Comparison of ENCODE assay signal across 8 cellular contexts in the genomic region with DNA sequence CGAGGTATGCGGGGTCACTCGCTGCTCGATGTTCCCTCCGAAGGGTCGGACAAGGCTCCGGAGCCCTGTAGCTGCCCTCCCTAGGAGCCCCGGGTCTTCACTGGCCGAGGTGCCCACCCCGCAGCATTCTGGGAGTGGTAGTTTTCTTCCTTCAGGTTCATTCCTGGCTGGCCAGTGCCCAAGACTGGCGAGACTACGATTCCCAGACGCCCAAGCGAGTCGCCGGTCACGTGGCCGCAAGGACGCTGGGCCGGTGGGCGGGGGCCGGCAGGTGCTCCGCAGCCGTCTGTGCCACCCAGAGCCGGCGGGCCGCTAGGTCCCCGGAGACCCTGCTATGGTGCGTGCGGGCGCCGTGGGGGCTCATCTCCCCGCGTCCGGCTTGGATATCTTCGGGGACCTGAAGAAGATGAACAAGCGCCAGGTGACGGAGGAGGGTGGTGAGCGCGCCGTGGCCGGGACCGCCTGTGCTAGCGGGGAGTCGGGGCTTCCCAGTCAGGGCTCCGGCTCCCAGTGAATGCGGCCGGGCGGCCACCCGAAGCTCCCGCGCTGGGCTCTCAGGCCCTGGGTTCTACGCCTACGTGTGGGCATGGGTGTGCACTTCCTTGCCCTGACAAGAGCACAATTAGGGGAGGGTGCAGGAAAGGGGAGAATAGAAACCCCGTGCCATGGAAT. TPM values are rescaled to one million over a fixed set of nuclear protein-coding genes. Genes with fewer than 3 reads are reported as not detected.
DNase-seq lines count a peak whose midpoint lies in the region; ATAC-seq and TF ChIP-seq lines count a peak whose summit lies in the region.

TSS of gene SEC11C (plus strand) at position 270 of the 672 bp plus-strand sequence. CDS start at position 335, 65 bp downstream.

- H3K27me3 ChIP-seq in cardiac muscle cell (peaks cover 24% of the 10 kb centered on the region), parathyroid adenoma (ENCODE audit: control insufficient read depth, insufficient read depth, low read length) (no peaks in the 10 kb centered on the region), tibial nerve (no peaks in the 10 kb centered on the region)

- peak within 1 kb of the TSS; percentile 94 for H2AFZ ChIP-seq in parathyroid adenoma

- H3K9me3 ChIP-seq in cardiac muscle cell (ENCODE audit: low read depth) (no peaks in the 10 kb centered on the region), parathyroid adenoma (ENCODE audit: control insufficient read depth, low read length) (no peaks in the 10 kb centered on the region), tibial nerve (no peaks in the 10 kb centered on the region)

- WGBS in tibial nerve, 2 donors: 1 to 2% methylated on average over 13 to 40 of the region's 55 CpGs

- peak; percentile 50 to 70 for TF ChIP-seq EP300 in tibial nerve (IDR thresholded peaks at IDR 0.05)

- H3K79me2 ChIP-seq in parathyroid adenoma: peaks cover 37% of the 10 kb centered on the region

- peak within 1 kb of the TSS; percentile 74 for H3K4me3 ChIP-seq in GM12864 (ENCODE audit: low read depth, low read length)
- H3K4me3 ChIP-seq in cardiac muscle cell: peak within 1 kb of the TSS; percentile 64
- peak within 1 kb of the TSS; percentile 87 for H3K4me3 ChIP-seq in parathyroid adenoma (ENCODE audit: low read depth, low read length)
- H3K4me3 ChIP-seq in tibial nerve: peak within 1 kb of the TSS; percentile 61 to 86 (median 63)

- TF ChIP-seq CTCF in GM12864 (IDR thresholded peaks at IDR 0.05; ENCODE audit: low read depth, low read length, missing control alignments) (no peak), cardiac muscle cell (IDR thresholded peaks at IDR 0.05; ENCODE audit: low read depth, low read length) (no peak), parathyroid adenoma (IDR thresholded peaks at IDR 0.05) (no peak), tibial nerve (IDR thresholded peaks at IDR 0.05) (peak in 1 of 5 experiments; percentile 17)

- H3K27ac ChIP-seq in cardiac muscle cell: peak within 1 kb of the TSS; percentile 97
- H3K27ac ChIP-seq in parathyroid adenoma: peak within 1 kb of the TSS; percentile 98
- H3K27ac ChIP-seq in tibial nerve: peak within 1 kb of the TSS; percentile 56 to 88 (median 84)

- peak within 1 kb of the TSS; percentile 97 for H3K27ac Mint-ChIP-seq in activated naive CD8-positive, alpha-beta T cell treated with anti-CD3 and anti-CD28 coated beads, Interleukin-2, amount 50 U/mL, for 24 hours

- H3K4me1 ChIP-seq in cardiac muscle cell (ENCODE audit: low read depth): peaks cover 4% of the 10 kb centered on the region
- H3K4me1 ChIP-seq in parathyroid adenoma: peaks cover 7% of the 10 kb centered on the region
- peaks cover 0 to 21% (median 15%) of the 10 kb centered on the region in 4 donors for H3K4me1 ChIP-seq in tibial nerve

- H3K27me3 Mint-ChIP-seq in activated naive CD8-positive, alpha-beta T cell treated with anti-CD3 and anti-CD28 coated beads, Interleukin-2, amount 50 U/mL, for 24 hours: peaks cover 6% of the 10 kb centered on the region

- H3K9me3 Mint-ChIP-seq in activated naive CD8-positive, alpha-beta T cell treated with anti-CD3 and anti-CD28 coated beads, Interleukin-2, amount 50 U/mL, for 24 hours: no peaks in the 10 kb centered on the region

- DNase-seq in GM12864 (ENCODE audit: low read depth): peak; percentile 94
- DNase-seq in NCI-H1417 (lab: John Stamatoyannopoulos, UW): peak; percentile 92 to 100 (median 100)
- peak; percentile 73 to 90 for DNase-seq in SW 1271 (lab: John Stamatoyannopoulos, UW)
- DNase-seq in activated naive CD8-positive, alpha-beta T cell treated with anti-CD3 and anti-CD28 coated beads, Interleukin-2, amount 50 U/mL, for 24 hours: peak; percentile 92
- peak; percentile 97 to 98 for DNase-seq in cardiac muscle cell (ENCODE audit: low read depth in 1 of 2, low spot score in 1 of 2)
- peak; percentile 89 to 94 for DNase-seq in tibial nerve (ENCODE audit: low spot score in 2 of 2)

- peak; percentile 81 for ATAC-seq in HG02759 (IDR thresholded peaks at IDR 0.05; ENCODE audit: unreplicated experiment)
- peak; percentile 88 for ATAC-seq in activated naive CD8-positive, alpha-beta T cell treated with anti-CD3 and anti-CD28 coated beads, Interleukin-2, amount 50 U/mL, for 24 hours

- peak within 1 kb of the TSS; percentile 62 for H3K9ac ChIP-seq in parathyroid adenoma

- H3K4me1 Mint-ChIP-seq in activated naive CD8-positive, alpha-beta T cell treated with anti-CD3 and anti-CD28 coated beads, Interleukin-2, amount 50 U/mL, for 24 hours: peaks cover 45% of the 10 kb centered on the region

- no peaks in the 10 kb centered on the region for H3K36me3 ChIP-seq in cardiac muscle cell
- no peaks in the 10 kb centered on the region for H3K36me3 ChIP-seq in parathyroid adenoma (ENCODE audit: control insufficient read depth, insufficient read depth, low read length)
- no peaks in the 10 kb centered on the region for H3K36me3 ChIP-seq in tibial nerve

- peaks cover 1% of the 10 kb centered on the region for H3K36me3 Mint-ChIP-seq in activated naive CD8-positive, alpha-beta T cell treated with anti-CD3 and anti-CD28 coated beads, Interleukin-2, amount 50 U/mL, for 24 hours (ENCODE audit: low read depth)

- peak within 1 kb of the TSS; percentile 92 for H3K4me3 Mint-ChIP-seq in activated naive CD8-positive, alpha-beta T cell treated with anti-CD3 and anti-CD28 coated beads, Interleukin-2, amount 50 U/mL, for 24 hours

- peak in 1 of 2 donors; percentile 26 for TF ChIP-seq POLR2A in tibial nerve (IDR thresholded peaks at IDR 0.05)

- peak within 1 kb of the TSS; percentile 91 for H3K4me2 ChIP-seq in parathyroid adenoma (ENCODE audit: low read length)

RNA-seq across cellular contexts. Expression of gene SEC11C, which starts in this region (rescaled TPM):
- total RNA-seq in cardiac muscle cell (11.6 and 75.6 TPM in 2 replicates), tibial nerve (10 to 100 TPM; 12.2 to 36.7 (median 30.2) TPM)
- 26.6 and 122 TPM in 2 replicates for polyA plus RNA-seq in cardiac muscle cell

Comparison
In these comparisons a context has a peak if more than half of its experiments do, and no peak if none do; other contexts are left out.
1. Peak in every context shown above with its lines: DNase-seq, ATAC-seq, H3K4me3 ChIP-seq and H3K27ac ChIP-seq.